13 cellular contexts compared by ENCODE assay signal in genomic region chr6:156857573-156857972, GRCh38.
DNase-seq lines count a peak whose midpoint lies in the region; ATAC-seq and TF ChIP-seq lines count a peak whose summit lies in the region.
"Had no signal": no experiment of that assay in that cellular context is flagged by ENCODE, and none has a peak within 500 bp of the region (broad histone marks: within the 10 kb centered on the region; RNA-seq: fewer than 3 reads in every experiment).

No MANE protein-coding gene starts in this region.

- CTCF ChIA-PET in HEK293 (lab: Yijun Ruan, JAX) = no interaction called here
- CTCF ChIA-PET in PC-3 (lab: Charles Lee) = no interaction called here
- CTCF ChIA-PET in CD8-positive, alpha-beta memory T cell (lab: Charles Lee) = no interaction called here

- no peaks in the 10 kb centered on the region for H4K20me1 ChIP-seq in PC-3 (ENCODE audit: low read length)

- peaks cover 0 to 3% (median 0%) of the 10 kb centered on the region in 3 donors for H3K36me3 Mint-ChIP-seq in CD8-positive, alpha-beta memory T cell

- H3K4me1 ChIP-seq in HEK293 (ENCODE audit: control insufficient read depth, insufficient read depth, low read length) (peaks cover under 1% of the 10 kb centered on the region; the same call in 1 of the 2 replicates), PC-3 (ENCODE audit: insufficient read depth, low read length) (no peaks in the 10 kb centered on the region)
- H3K4me1 ChIP-seq in CD8-positive, alpha-beta memory T cell (ENCODE audit: insufficient read depth, low read length) = peaks cover 48% of the 10 kb centered on the region
- H3K4me1 ChIP-seq: SJSA1 had no signal

- no peak overlapping the region for H2AFZ ChIP-seq in PC-3 (ENCODE audit: low read length)
- H2AFZ ChIP-seq: parathyroid adenoma had no signal

- H3K4me3 Mint-ChIP-seq in CD8-positive, alpha-beta memory T cell = no peak overlapping the region

- no peaks in the 10 kb centered on the region for H3K9me3 ChIP-seq in HEK293 (ENCODE audit: control insufficient read depth, insufficient read depth, low read depth, low read length)
- no peaks in the 10 kb centered on the region for H3K9me3 ChIP-seq in PC-3 (ENCODE audit: low read length)
- no peaks in the 10 kb centered on the region for H3K9me3 ChIP-seq in CD8-positive, alpha-beta memory T cell (ENCODE audit: low read length)
- H3K9me3 ChIP-seq: SJSA1 had no signal

- BruUV-seq in PC-3 (replicated peaks; lab: Mats Ljungman, UMichigan) = no TSS peak

- H3K9ac ChIP-seq in PC-3 (ENCODE audit: low read length) = no peak overlapping the region
- H3K9ac ChIP-seq: parathyroid adenoma had no signal

- no peak overlapping the region for H3K4me2 ChIP-seq in PC-3 (ENCODE audit: low read length)

- intact Hi-C loops in PC-3 (cut with micrococcal nuclease) = no loop called here

- TF ChIP-seq CTCF in HEK293 (tag by site-specific recombination; IDR thresholded peaks at IDR 0.05) (no peak), PC-3 (conservative IDR thresholded peaks at IDR 0.05; ENCODE audit: low read depth, low read length) (no peak), fibroblast of mammary gland (conservative IDR thresholded peaks at IDR 0.05; ENCODE audit: control insufficient read depth, insufficient read depth, low read depth, low read length) (no peak)

- H3K4me3 ChIP-seq in HEK293 (ENCODE audit: low read depth, low read length) (no peak overlapping the region), PC-3 (ENCODE audit: low read length) (no peak overlapping the region), fibroblast of mammary gland (ENCODE audit: control insufficient read depth, low read depth, low read length) (no peak overlapping the region)
- no peak overlapping the region for H3K4me3 ChIP-seq in CD8-positive, alpha-beta memory T cell (ENCODE audit: low read length)
- H3K4me3 ChIP-seq: SJSA1 had no signal

- H3K27ac ChIP-seq in HEK293 (ENCODE audit: extremely low read depth, low read depth, low read length) = no peak overlapping the region
- 0 out of 2 replicates have a peak overlapping the region, but pooled peaks have one; percentile 20 for H3K27ac ChIP-seq in PC-3 (ENCODE audit: low read length)
- no peak overlapping the region for H3K27ac ChIP-seq in CD8-positive, alpha-beta memory T cell (ENCODE audit: low read depth, low read length)
- H3K27ac ChIP-seq: parathyroid adenoma, SJSA1 had no signal

- no peaks in the 10 kb centered on the region for H3K36me3 ChIP-seq in HEK293 (ENCODE audit: control insufficient read depth in 2 of 2, insufficient read depth in 1 of 2, low read length in 2 of 2)
- no peaks in the 10 kb centered on the region for H3K36me3 ChIP-seq in PC-3 (ENCODE audit: low read depth, low read length)
- no peaks in the 10 kb centered on the region for H3K36me3 ChIP-seq in CD8-positive, alpha-beta memory T cell (ENCODE audit: insufficient read depth, low read length)
- H3K36me3 ChIP-seq: SJSA1 had no signal

- no peaks in the 10 kb centered on the region for H3K9me3 Mint-ChIP-seq in CD8-positive, alpha-beta memory T cell

- peak; percentile 36 for DNase-seq in PC-3
- peak; percentile 59 for DNase-seq in fibroblast of mammary gland (ENCODE audit: low read depth)
- DNase-seq in GM19240 (ENCODE audit: insufficient read length, low spot score) = no peak
- no peak for DNase-seq in nucleus accumbens (lab: John Stamatoyannopoulos, UW)
- DNase-seq in CD8-positive, alpha-beta memory T cell = no peak
- DNase-seq: DND-41; effector CD4-positive, alpha-beta T cell; NCI-H2171 had no signal

- H3K27me3 Mint-ChIP-seq in CD8-positive, alpha-beta memory T cell = no peaks in the 10 kb centered on the region

- peaks cover 99% of the 10 kb centered on the region for H3K79me2 ChIP-seq in PC-3 (ENCODE audit: low read length)

- POLR2A ChIA-PET in HEK293 (lab: Yijun Ruan, JAX) = no interaction called here
- POLR2A ChIA-PET in PC-3 (lab: Charles Lee; ENCODE audit: unreplicated experiment) = no interaction called here
- POLR2A ChIA-PET in CD8-positive, alpha-beta memory T cell (lab: Charles Lee) = no interaction called here

- no peaks in the 10 kb centered on the region for H3F3A ChIP-seq in PC-3 (ENCODE audit: low read length, unreplicated experiment)

- no peaks in the 10 kb centered on the region for H3K27me3 ChIP-seq in PC-3 (ENCODE audit: low read length)
- no peaks in the 10 kb centered on the region for H3K27me3 ChIP-seq in CD8-positive, alpha-beta memory T cell (ENCODE audit: insufficient read depth, low read length, poor library complexity, severe bottlenecking)
- H3K27me3 ChIP-seq: SJSA1 had no signal

- H3K4me1 Mint-ChIP-seq in CD8-positive, alpha-beta memory T cell = peaks cover 78 to 96% (median 94%) of the 10 kb centered on the region in 3 donors

- no peaks in the 10 kb centered on the region for H3K9me2 ChIP-seq in PC-3 (replicated peaks; ENCODE audit: low read length)

- ATAC-seq in GM18511 (IDR thresholded peaks at IDR 0.05; ENCODE audit: unreplicated experiment) (peak; percentile 45), PC-3 (peak; percentile 40; the same call in 1 of the 2 replicates), HG03139 (IDR thresholded peaks at IDR 0.05; ENCODE audit: unreplicated experiment) (no peak)

- peak overlapping the region in 1 of 8 donors; percentile 2 for H3K27ac Mint-ChIP-seq in CD8-positive, alpha-beta memory T cell

TF ChIP-seq in HEK293, 187 proteins besides CTCF, POLR2A, EP300 and RAD21:
- 0 out of 2 replicates have a peak, but pooled peaks have one; percentile 20 for TF ChIP-seq ZNF18 (tag by site-specific recombination; IDR thresholded peaks at IDR 0.05)
- TF ChIP-seq KLF10 (tag by site-specific recombination; IDR thresholded peaks at IDR 0.05) = no peak
- TF ChIP-seq ZNF155 (tag by site-specific recombination; IDR thresholded peaks at IDR 0.05) = no peak
- TF ChIP-seq ZNF692 (tag by site-specific recombination; IDR thresholded peaks at IDR 0.05) = no peak
- no peak for TF ChIP-seq ZNF843 (tag by site-specific recombination; IDR thresholded peaks at IDR 0.05)

Comparison
In these comparisons a context has a peak if more than half of its experiments do, and no peak if none do; other contexts are left out.
1. DNase-seq: peak in PC-3 (single experiment) and fibroblast of mammary gland (single experiment); none in GM19240 (single experiment), nucleus accumbens (0 of 56) and CD8-positive, alpha-beta memory T cell (0 of 5).